Comparison of ENCODE assay signal across 8 cellular contexts in genomic region chr19:3471954-3472655, GRCh38. TPM values are rescaled to one million over a fixed set of nuclear protein-coding genes. Genes with fewer than 3 reads are reported as not detected.
DNase-seq lines count a peak whose midpoint lies in the region; ATAC-seq and TF ChIP-seq lines count a peak whose summit lies in the region.

No MANE protein-coding gene starts in this region.

- H3K27ac Mint-ChIP-seq in activated CD8-positive, alpha-beta memory T cell treated with anti-CD3 and anti-CD28 coated beads, Interleukin-2, amount 10 ng/mL, durations not matched to agents 7 days and 5 days = no peak overlapping the region
- H3K27ac Mint-ChIP-seq in activated CD8-positive, alpha-beta T cell treated with anti-CD3 and anti-CD28 coated beads, Interleukin-2, amount 10 ng/mL, durations not matched to agents 7 days and 5 days = no peak overlapping the region
- H3K27ac Mint-ChIP-seq in activated T-helper 2 cell treated with anti-CD3 and anti-CD28 coated beads, Interferon-gamma antibody, Interleukin-2, Interleukin-4, amounts not matched to agents 10 μg/mL and 5 μg/mL and 100 μg/mL, durations not matched to agents 14 hours and 24 hours and 36 hours = no peak overlapping the region

- peak overlapping the region; percentile 26 for H3K4me2 ChIP-seq in skeletal muscle satellite cell (ENCODE audit: low read length)

- intact Hi-C loops in activated T-helper 2 cell treated with anti-CD3 and anti-CD28 coated beads, Interferon-gamma antibody, Interleukin-2, Interleukin-4, amounts not matched to agents 10 μg/mL and 5 μg/mL and 100 μg/mL, durations not matched to agents 14 hours and 24 hours and 36 hours (cut with micrococcal nuclease) = loop anchor here (2.0 to 5.0 kb wide), 2 partner anchors 145 to 165 kb away; no protein-coding TSS in a partner anchor

- WGBS in gastroesophageal sphincter (ENCODE audit: low coverage in 1 of 2), 2 donors = 0 to 17% methylated on average over 1 to 7 of the region's 24 CpGs

- H3K9me3 Mint-ChIP-seq in activated CD8-positive, alpha-beta memory T cell treated with anti-CD3 and anti-CD28 coated beads, Interleukin-2, amount 10 ng/mL, durations not matched to agents 7 days and 5 days (ENCODE audit: low read depth) = no peaks in the 10 kb centered on the region
- no peaks in the 10 kb centered on the region for H3K9me3 Mint-ChIP-seq in activated CD8-positive, alpha-beta T cell treated with anti-CD3 and anti-CD28 coated beads, Interleukin-2, amount 10 ng/mL, durations not matched to agents 7 days and 5 days (ENCODE audit: insufficient read depth)
- H3K9me3 Mint-ChIP-seq in activated T-helper 2 cell treated with anti-CD3 and anti-CD28 coated beads, Interferon-gamma antibody, Interleukin-2, Interleukin-4, amounts not matched to agents 10 μg/mL and 5 μg/mL and 100 μg/mL, durations not matched to agents 14 hours and 24 hours and 36 hours = no peaks in the 10 kb centered on the region

- DNase-seq in activated CD8-positive, alpha-beta memory T cell treated with anti-CD3 and anti-CD28 coated beads for 24 hours = peak; percentile 75
- DNase-seq in activated CD8-positive, alpha-beta memory T cell treated with anti-CD3 and anti-CD28 coated beads, Interleukin-2, amount 10 ng/mL, durations not matched to agents 7 days and 5 days = no peak
- peak; percentile 42 for DNase-seq in activated CD8-positive, alpha-beta T cell treated with anti-CD3 and anti-CD28 coated beads, Interleukin-2, amount 10 ng/mL, durations not matched to agents 7 days and 5 days
- DNase-seq in activated T-helper 2 cell treated with anti-CD3 and anti-CD28 coated beads, Interferon-gamma antibody, Interleukin-2, Interleukin-4, amounts not matched to agents 10 μg/mL and 5 μg/mL and 100 μg/mL, durations not matched to agents 14 hours and 24 hours and 36 hours (ENCODE audit: low spot score) = no peak
- DNase-seq in NCI-H187 treated with DMSO at 0.1 percent for 48 hours (lab: John Stamatoyannopoulos, UW) = no peak

- H3K27ac ChIP-seq in gastroesophageal sphincter = no peak overlapping the region

- H3K4me1 ChIP-seq in gastroesophageal sphincter (peaks cover 0 to 54% (median 10%) of the 10 kb centered on the region in 3 donors), skeletal muscle satellite cell (ENCODE audit: control insufficient read depth, insufficient read depth, low read length) (peaks cover 4% of the 10 kb centered on the region)

- CTCF ChIA-PET in activated CD8-positive, alpha-beta memory T cell treated with anti-CD3 and anti-CD28 coated beads, Interleukin-2, amount 10 ng/mL, durations not matched to agents 7 days and 5 days (lab: Charles Lee) = interaction anchor here (0.6 to 3.2 kb wide), 13 partner anchors 8 to 495 kb away, joined by 3 to 17 read pairs (median 3); partner anchors contain the start of gene TLE6
- CTCF ChIA-PET in activated CD8-positive, alpha-beta T cell treated with anti-CD3 and anti-CD28 coated beads, Interleukin-2, amount 10 ng/mL, durations not matched to agents 7 days and 5 days (lab: Charles Lee) = interaction anchor here (0.8 to 2.0 kb wide), 11 partner anchors 8 to 167 kb away, joined by 3 to 17 read pairs (median 6); no protein-coding TSS in a partner anchor

- peaks cover 21% of the 10 kb centered on the region for H3K27me3 ChIP-seq in gastroesophageal sphincter
- H3K27me3 ChIP-seq in skeletal muscle satellite cell (ENCODE audit: control insufficient read depth, insufficient read depth, low read length) = peaks cover 9% of the 10 kb centered on the region

- H3K9ac ChIP-seq in skeletal muscle satellite cell (ENCODE audit: low read depth, low read length) = no peak overlapping the region

- no peaks in the 10 kb centered on the region for H3K4me1 Mint-ChIP-seq in activated CD8-positive, alpha-beta memory T cell treated with anti-CD3 and anti-CD28 coated beads, Interleukin-2, amount 10 ng/mL, durations not matched to agents 7 days and 5 days
- no peaks in the 10 kb centered on the region for H3K4me1 Mint-ChIP-seq in activated CD8-positive, alpha-beta T cell treated with anti-CD3 and anti-CD28 coated beads, Interleukin-2, amount 10 ng/mL, durations not matched to agents 7 days and 5 days (ENCODE audit: low read depth)
- no peaks in the 10 kb centered on the region for H3K4me1 Mint-ChIP-seq in activated T-helper 2 cell treated with anti-CD3 and anti-CD28 coated beads, Interferon-gamma antibody, Interleukin-2, Interleukin-4, amounts not matched to agents 10 μg/mL and 5 μg/mL and 100 μg/mL, durations not matched to agents 14 hours and 24 hours and 36 hours (ENCODE audit: low read depth)

- no peak for TF ChIP-seq POLR2A in gastroesophageal sphincter (IDR thresholded peaks at IDR 0.05)

- H3K4me3 Mint-ChIP-seq in activated CD8-positive, alpha-beta memory T cell treated with anti-CD3 and anti-CD28 coated beads, Interleukin-2, amount 10 ng/mL, durations not matched to agents 7 days and 5 days = no peak overlapping the region
- no peak overlapping the region for H3K4me3 Mint-ChIP-seq in activated CD8-positive, alpha-beta T cell treated with anti-CD3 and anti-CD28 coated beads, Interleukin-2, amount 10 ng/mL, durations not matched to agents 7 days and 5 days
- H3K4me3 Mint-ChIP-seq in activated T-helper 2 cell treated with anti-CD3 and anti-CD28 coated beads, Interferon-gamma antibody, Interleukin-2, Interleukin-4, amounts not matched to agents 10 μg/mL and 5 μg/mL and 100 μg/mL, durations not matched to agents 14 hours and 24 hours and 36 hours (ENCODE audit: low read depth) = no peak overlapping the region

- peak in 3 of 4 experiments; percentile 80 to 97 (median 82) for TF ChIP-seq CTCF in gastroesophageal sphincter (IDR thresholded peaks at IDR 0.05)

- H3K4me3 ChIP-seq in gastroesophageal sphincter (no peak overlapping the region), skeletal muscle satellite cell (ENCODE audit: low read length) (no peak overlapping the region)

- no peaks in the 10 kb centered on the region for H3K36me3 ChIP-seq in gastroesophageal sphincter
- no peaks in the 10 kb centered on the region for H3K36me3 ChIP-seq in skeletal muscle satellite cell (ENCODE audit: insufficient read depth, low read length)

- TF ChIP-seq EP300 in gastroesophageal sphincter (IDR thresholded peaks at IDR 0.05) = no peak

- H3K36me3 Mint-ChIP-seq in activated CD8-positive, alpha-beta memory T cell treated with anti-CD3 and anti-CD28 coated beads, Interleukin-2, amount 10 ng/mL, durations not matched to agents 7 days and 5 days = no peaks in the 10 kb centered on the region
- H3K36me3 Mint-ChIP-seq in activated CD8-positive, alpha-beta T cell treated with anti-CD3 and anti-CD28 coated beads, Interleukin-2, amount 10 ng/mL, durations not matched to agents 7 days and 5 days (ENCODE audit: low read depth) = no peaks in the 10 kb centered on the region
- H3K36me3 Mint-ChIP-seq in activated T-helper 2 cell treated with anti-CD3 and anti-CD28 coated beads, Interferon-gamma antibody, Interleukin-2, Interleukin-4, amounts not matched to agents 10 μg/mL and 5 μg/mL and 100 μg/mL, durations not matched to agents 14 hours and 24 hours and 36 hours (ENCODE audit: low read depth) = no peaks in the 10 kb centered on the region

- POLR2A ChIA-PET in activated CD8-positive, alpha-beta T cell treated with anti-CD3 and anti-CD28 coated beads, Interleukin-2, amount 10 ng/mL, durations not matched to agents 7 days and 5 days (lab: Charles Lee) = no interaction called here

- ATAC-seq in activated CD8-positive, alpha-beta memory T cell treated with anti-CD3 and anti-CD28 coated beads, Interleukin-2, amount 10 ng/mL, durations not matched to agents 7 days and 5 days = no peak
- peak; percentile 41 for ATAC-seq in activated CD8-positive, alpha-beta T cell treated with anti-CD3 and anti-CD28 coated beads, Interleukin-2, amount 10 ng/mL, durations not matched to agents 7 days and 5 days
- ATAC-seq in gastroesophageal sphincter (no peak), HG02759 (IDR thresholded peaks at IDR 0.05; ENCODE audit: unreplicated experiment) (no peak)

- no peaks in the 10 kb centered on the region for H3K9me3 ChIP-seq in gastroesophageal sphincter
- no peaks in the 10 kb centered on the region for H3K9me3 ChIP-seq in skeletal muscle satellite cell (replicated peaks; ENCODE audit: low read length)

- no peaks in the 10 kb centered on the region for H3K27me3 Mint-ChIP-seq in activated CD8-positive, alpha-beta memory T cell treated with anti-CD3 and anti-CD28 coated beads, Interleukin-2, amount 10 ng/mL, durations not matched to agents 7 days and 5 days
- H3K27me3 Mint-ChIP-seq in activated CD8-positive, alpha-beta T cell treated with anti-CD3 and anti-CD28 coated beads, Interleukin-2, amount 10 ng/mL, durations not matched to agents 7 days and 5 days (ENCODE audit: low read depth) = no peaks in the 10 kb centered on the region
- no peaks in the 10 kb centered on the region for H3K27me3 Mint-ChIP-seq in activated T-helper 2 cell treated with anti-CD3 and anti-CD28 coated beads, Interferon-gamma antibody, Interleukin-2, Interleukin-4, amounts not matched to agents 10 μg/mL and 5 μg/mL and 100 μg/mL, durations not matched to agents 14 hours and 24 hours and 36 hours (ENCODE audit: low read depth)

RNA-seq across cellular contexts. Expression of gene SMIM24, which starts 8.2 kb away (rescaled TPM):
- total RNA-seq in activated CD8-positive, alpha-beta memory T cell treated with anti-CD3 and anti-CD28 coated beads, Interleukin-2, amount 10 ng/mL, durations not matched to agents 7 days and 5 days = 1 to 10 TPM; 1.1 to 2.3 TPM
- total RNA-seq in activated CD8-positive, alpha-beta T cell treated with anti-CD3 and anti-CD28 coated beads, Interleukin-2, amount 10 ng/mL, durations not matched to agents 7 days and 5 days = 1 to 10 TPM; 2.5 to 3.5 TPM
- not detected for total RNA-seq in gastroesophageal sphincter
- total RNA-seq in skeletal muscle satellite cell (2012; rRNA removed) = not detected in 2 replicates
- 0.51 and 0.84 TPM in 2 replicates for total RNA-seq in activated T-helper 2 cell treated with anti-CD3 and anti-CD28 coated beads, Interferon-gamma antibody, Interleukin-2, Interleukin-4, amounts not matched to agents 10 μg/mL and 5 μg/mL and 100 μg/mL, durations not matched to agents 14 hours and 24 hours and 36 hours

RNA-seq across cellular contexts. Expression of gene SMIM44, which starts 11.1 kb away (rescaled TPM):
- not detected for total RNA-seq in activated CD8-positive, alpha-beta memory T cell treated with anti-CD3 and anti-CD28 coated beads, Interleukin-2, amount 10 ng/mL, durations not matched to agents 7 days and 5 days
- not detected for total RNA-seq in activated CD8-positive, alpha-beta T cell treated with anti-CD3 and anti-CD28 coated beads, Interleukin-2, amount 10 ng/mL, durations not matched to agents 7 days and 5 days
- not detected for total RNA-seq in gastroesophageal sphincter
- total RNA-seq in skeletal muscle satellite cell (2012; rRNA removed) = not detected in 2 replicates
- total RNA-seq in activated T-helper 2 cell treated with anti-CD3 and anti-CD28 coated beads, Interferon-gamma antibody, Interleukin-2, Interleukin-4, amounts not matched to agents 10 μg/mL and 5 μg/mL and 100 μg/mL, durations not matched to agents 14 hours and 24 hours and 36 hours = not detected in 2 replicates

RNA-seq across cellular contexts. Expression of gene DOHH, which starts 28.4 kb away (rescaled TPM):
- total RNA-seq in activated CD8-positive, alpha-beta memory T cell treated with anti-CD3 and anti-CD28 coated beads, Interleukin-2, amount 10 ng/mL, durations not matched to agents 7 days and 5 days = 10 to 100 TPM; 13.3 to 17.0 TPM
- 10 to 100 TPM; 14.6 to 16.1 TPM for total RNA-seq in activated CD8-positive, alpha-beta T cell treated with anti-CD3 and anti-CD28 coated beads, Interleukin-2, amount 10 ng/mL, durations not matched to agents 7 days and 5 days
- total RNA-seq in gastroesophageal sphincter = 10 to 100 TPM; 16.5 to 30.7 (median 20.3) TPM
- 14.2 and 15.1 TPM in 2 replicates for total RNA-seq in skeletal muscle satellite cell (2012; rRNA removed)
- 19.7 and 20.6 TPM in 2 replicates for total RNA-seq in activated T-helper 2 cell treated with anti-CD3 and anti-CD28 coated beads, Interferon-gamma antibody, Interleukin-2, Interleukin-4, amounts not matched to agents 10 μg/mL and 5 μg/mL and 100 μg/mL, durations not matched to agents 14 hours and 24 hours and 36 hours

RNA-seq across cellular contexts. Expression of gene FZR1, which starts 34.0 kb away (rescaled TPM):
- total RNA-seq in activated CD8-positive, alpha-beta memory T cell treated with anti-CD3 and anti-CD28 coated beads, Interleukin-2, amount 10 ng/mL, durations not matched to agents 7 days and 5 days = 10 to 100 TPM; 61.4 to 79.1 TPM
- total RNA-seq in activated CD8-positive, alpha-beta T cell treated with anti-CD3 and anti-CD28 coated beads, Interleukin-2, amount 10 ng/mL, durations not matched to agents 7 days and 5 days = 10 to 100 TPM; 72.7 to 81.6 TPM
- total RNA-seq in gastroesophageal sphincter = 10 to 100 TPM; 17.6 to 32.9 (median 23.0) TPM
- 34.5 and 42.4 TPM in 2 replicates for total RNA-seq in skeletal muscle satellite cell (2012; rRNA removed)
- total RNA-seq in activated T-helper 2 cell treated with anti-CD3 and anti-CD28 coated beads, Interferon-gamma antibody, Interleukin-2, Interleukin-4, amounts not matched to agents 10 μg/mL and 5 μg/mL and 100 μg/mL, durations not matched to agents 14 hours and 24 hours and 36 hours = 44.3 and 49.2 TPM in 2 replicates

Comparison
In these comparisons a context has a peak if more than half of its experiments do, and no peak if none do; other contexts are left out.
1. DNase-seq: peak in activated CD8-positive, alpha-beta memory T cell treated with anti-CD3 and anti-CD28 coated beads for 24 hours (single experiment) and activated CD8-positive, alpha-beta T cell treated with anti-CD3 and anti-CD28 coated beads, Interleukin-2, amount 10 ng/mL, durations not matched to agents 7 days and 5 days (single experiment); none in activated CD8-positive, alpha-beta memory T cell treated with anti-CD3 and anti-CD28 coated beads, Interleukin-2, amount 10 ng/mL, durations not matched to agents 7 days and 5 days (single experiment), activated T-helper 2 cell treated with anti-CD3 and anti-CD28 coated beads, Interferon-gamma antibody, Interleukin-2, Interleukin-4, amounts not matched to agents 10 μg/mL and 5 μg/mL and 100 μg/mL, durations not matched to agents 14 hours and 24 hours and 36 hours (single experiment) and NCI-H187 treated with DMSO at 0.1 percent for 48 hours (single experiment).